Comparison of ENCODE assay signal across 1 cellular context in the genomic region with DNA sequence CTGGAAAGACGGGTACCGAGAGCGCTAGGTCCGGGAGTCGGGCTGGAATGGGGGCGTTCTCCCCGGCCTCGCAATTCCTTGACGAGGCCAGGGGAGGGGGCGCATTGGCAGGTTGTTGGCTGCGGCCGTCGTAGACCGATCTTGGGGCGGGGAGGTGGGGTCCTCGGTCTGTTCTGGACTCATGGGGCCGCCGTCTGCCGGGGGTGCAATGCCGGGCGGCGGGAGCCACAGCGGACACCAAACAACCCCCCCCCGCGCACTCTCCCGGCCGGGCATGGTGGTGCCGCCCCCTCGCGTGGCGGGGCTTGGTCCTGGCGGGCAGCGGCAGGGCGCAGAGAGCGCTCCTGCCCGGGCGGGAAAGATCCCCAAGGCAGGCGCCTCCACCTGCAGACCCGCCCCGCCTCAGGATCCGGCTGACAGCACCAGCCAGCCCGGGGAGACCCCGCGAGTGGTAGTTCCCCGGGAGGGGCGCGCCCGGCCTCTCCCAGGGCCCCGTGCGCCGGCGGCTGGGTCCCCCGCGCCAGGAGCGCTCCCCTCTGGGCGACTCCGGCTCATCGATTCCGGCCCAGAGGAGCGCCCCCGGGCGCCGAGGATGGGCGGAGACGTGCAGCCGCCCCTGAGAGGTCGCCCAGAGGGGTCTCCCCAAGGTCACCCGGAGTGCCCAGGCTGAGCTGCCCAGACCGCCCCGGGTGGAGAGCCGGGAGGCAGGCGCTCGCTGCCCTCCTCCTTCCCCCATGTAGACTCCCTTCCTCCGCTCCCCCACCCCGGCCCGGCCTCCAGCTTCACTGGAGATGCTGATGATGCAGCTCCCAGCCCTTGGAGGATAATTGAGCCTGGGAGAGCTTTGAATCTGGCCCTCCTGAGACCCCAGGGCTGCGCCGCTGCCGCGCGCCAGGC.
TF ChIP-seq lines count a peak whose summit lies in the region.

No MANE protein-coding gene starts in this region.

TF ChIP-seq in IMR-90, 13 proteins besides CTCF, POLR2A, EP300 and RAD21:
- TF ChIP-seq, protein P1, sequence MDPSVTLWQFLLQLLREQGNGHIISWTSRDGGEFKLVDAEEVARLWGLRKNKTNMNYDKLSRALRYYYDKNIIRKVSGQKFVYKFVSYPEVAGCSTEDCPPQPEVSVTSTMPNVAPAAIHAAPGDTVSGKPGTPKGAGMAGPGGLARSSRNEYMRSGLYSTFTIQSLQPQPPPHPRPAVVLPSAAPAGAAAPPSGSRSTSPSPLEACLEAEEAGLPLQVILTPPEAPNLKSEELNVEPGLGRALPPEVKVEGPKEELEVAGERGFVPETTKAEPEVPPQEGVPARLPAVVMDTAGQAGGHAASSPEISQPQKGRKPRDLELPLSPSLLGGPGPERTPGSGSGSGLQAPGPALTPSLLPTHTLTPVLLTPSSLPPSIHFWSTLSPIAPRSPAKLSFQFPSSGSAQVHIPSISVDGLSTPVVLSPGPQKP (IDR thresholded peaks at IDR 0.05; ENCODE audit: borderline replicate concordance, low read depth, low read length), result no peak
- TF ChIP-seq MXI1 (IDR thresholded peaks at IDR 0.05; ENCODE audit: borderline replicate concordance, low read depth, low read length) (no peak), SMC3 (IDR thresholded peaks at IDR 0.05; ENCODE audit: low read depth, low read length) (no peak), FOS (IDR thresholded peaks at IDR 0.05; ENCODE audit: low read depth, low read length) (no peak), MAFK (IDR thresholded peaks at IDR 0.05; ENCODE audit: low read depth, low read length) (no peak), RCOR1 (IDR thresholded peaks at IDR 0.05; ENCODE audit: insufficient replicate concordance, low read length) (no peak), MAZ (IDR thresholded peaks at IDR 0.05; ENCODE audit: borderline replicate concordance, low read depth, low read length) (no peak), NFE2L2 (IDR thresholded peaks at IDR 0.05; ENCODE audit: low read depth, low read length) (no peak), CEBPB (IDR thresholded peaks at IDR 0.05; ENCODE audit: low read depth, low read length) (no peak), BHLHE40 (IDR thresholded peaks at IDR 0.05; ENCODE audit: low read depth, low read length) (no peak), RFX5 (IDR thresholded peaks at IDR 0.05; ENCODE audit: low read depth, low read length) (no peak), CHD1 (IDR thresholded peaks at IDR 0.05; ENCODE audit: low read depth, low read length) (no peak)
- TF ChIP-seq, protein P2, sequence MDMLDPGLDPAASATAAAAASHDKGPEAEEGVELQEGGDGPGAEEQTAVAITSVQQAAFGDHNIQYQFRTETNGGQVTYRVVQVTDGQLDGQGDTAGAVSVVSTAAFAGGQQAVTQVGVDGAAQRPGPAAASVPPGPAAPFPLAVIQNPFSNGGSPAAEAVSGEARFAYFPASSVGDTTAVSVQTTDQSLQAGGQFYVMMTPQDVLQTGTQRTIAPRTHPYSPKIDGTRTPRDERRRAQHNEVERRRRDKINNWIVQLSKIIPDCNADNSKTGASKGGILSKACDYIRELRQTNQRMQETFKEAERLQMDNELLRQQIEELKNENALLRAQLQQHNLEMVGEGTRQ (IDR thresholded peaks at IDR 0.05; ENCODE audit: low read depth, low read length), result no peak
